ENCODE assay signal across 11 cellular contexts in the genomic region with DNA sequence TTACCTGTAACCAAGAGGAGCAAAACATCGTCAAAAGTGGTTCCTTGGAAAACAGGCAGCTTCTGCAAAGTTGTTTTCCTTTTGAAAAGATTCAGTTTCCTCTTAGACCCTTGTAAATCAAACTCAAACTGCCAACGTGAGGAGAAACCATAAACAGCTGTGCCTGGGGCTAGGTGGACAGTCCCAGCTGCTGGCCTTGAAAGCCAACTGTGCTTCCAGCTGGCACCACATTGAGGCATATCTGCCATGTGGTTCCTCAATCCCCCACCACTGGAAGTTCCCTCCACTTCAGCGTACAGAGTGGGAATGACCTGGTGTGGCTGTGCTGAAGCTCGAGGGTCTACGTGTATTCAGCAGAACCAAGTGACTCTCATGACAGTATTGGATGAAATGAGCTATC. TPM values are rescaled to one million over a fixed set of nuclear protein-coding genes. Genes with fewer than 3 reads are reported as not detected.
DNase-seq lines count a peak whose midpoint lies in the region; ATAC-seq and TF ChIP-seq lines count a peak whose summit lies in the region.
"Had no signal": no experiment of that assay in that cellular context is flagged by ENCODE, and none has a peak within 500 bp of the region (broad histone marks: within the 10 kb centered on the region; RNA-seq: fewer than 3 reads in every experiment).

No MANE protein-coding gene starts in this region.

- peak overlapping the region; percentile 75 to 87 for H3K4me3 Mint-ChIP-seq in stimulated activated naive CD8-positive, alpha-beta T cell treated with anti-CD3 and anti-CD28 coated beads, Interleukin-15, amount 100 ng/mL, for 72 hours
- H3K4me3 Mint-ChIP-seq in CD14-positive monocyte, result no peak overlapping the region

- peaks cover 89% of the 10 kb centered on the region for H3K79me2 ChIP-seq in SK-N-SH (ENCODE audit: insufficient read depth)

- CTCF ChIA-PET in SK-N-SH (lab: Yijun Ruan, JAX), result interaction anchor here (1.1 to 3.4 kb wide), 5 partner anchors 39 to 212 kb away, joined by 3 to 16 read pairs (median 4); no protein-coding TSS in a partner anchor

- intact Hi-C loops in ovary (cut with DNase I), result no loop called here
- intact Hi-C loops in CD14-positive monocyte (cut with micrococcal nuclease), result no loop called here

- H3K4me1 ChIP-seq in SK-N-SH (ENCODE audit: control insufficient read depth in 1 of 2, insufficient read depth in 2 of 2, low read depth in 1 of 2, low read length in 1 of 2) (peaks cover 14 to 34% of the 10 kb centered on the region in 2 experiments), foreskin keratinocyte (peaks cover 26% of the 10 kb centered on the region), ovary (ENCODE audit: insufficient read depth) (peaks cover 8% of the 10 kb centered on the region)

- H3K4me2 ChIP-seq in SK-N-SH, result peak overlapping the region; percentile 81

- peaks cover 0 to 8% of the 10 kb centered on the region in 2 experiments for H3K36me3 ChIP-seq in SK-N-SH (replicated peaks in 1 of 2; ENCODE audit: control insufficient read depth in 1 of 2, insufficient read depth in 2 of 2, low read length in 1 of 2)
- H3K36me3 ChIP-seq in ovary, result no peaks in the 10 kb centered on the region

- H3K36me3 Mint-ChIP-seq in CD14-positive monocyte, result peaks cover 20 to 21% of the 10 kb centered on the region in 2 donors

- 51% methylated on average over 5 of the region's 5 CpGs for whole genome bisulfite sequencing in SK-N-SH (ENCODE audit: low lambda C conversion rate)
- WGBS in ovary, 3 donors, result 18 to 30% (median 25%) methylated on average over 5 of the region's 5 CpGs

- H3K9ac ChIP-seq in SK-N-SH, result peak overlapping the region; percentile 73; the same call in 1 of the 2 replicates

- TF ChIP-seq EP300 in SK-N-SH (IDR thresholded peaks at IDR 0.05; ENCODE audit: borderline replicate concordance in 1 of 2, low read depth in 1 of 2, low read length in 1 of 2) (no peak; a peak in 1 of 4 replicates), ovary (IDR thresholded peaks at IDR 0.05) (no peak)

- no peaks in the 10 kb centered on the region for H3K9me3 Mint-ChIP-seq in stimulated activated naive CD8-positive, alpha-beta T cell treated with anti-CD3 and anti-CD28 coated beads, Interleukin-15, amount 100 ng/mL, for 72 hours
- peaks cover 0 to 6% (median 2%) of the 10 kb centered on the region in 7 donors for H3K9me3 Mint-ChIP-seq in CD14-positive monocyte

- POLR2A ChIA-PET in SK-N-SH (lab: Yijun Ruan, JAX), result no interaction called here

- TF ChIP-seq CTCF in SK-N-SH (IDR thresholded peaks at IDR 0.05) (no peak), foreskin keratinocyte (conservative IDR thresholded peaks at IDR 0.05) (no peak), ovary (IDR thresholded peaks at IDR 0.05) (no peak), CD14-positive monocyte (IDR thresholded peaks at IDR 0.05) (no peak)

- H3K27me3 Mint-ChIP-seq in stimulated activated naive CD8-positive, alpha-beta T cell treated with anti-CD3 and anti-CD28 coated beads, Interleukin-15, amount 100 ng/mL, for 72 hours, result peaks cover 18% of the 10 kb centered on the region
- peaks cover 0 to 13% (median 6%) of the 10 kb centered on the region in 3 donors for H3K27me3 Mint-ChIP-seq in CD14-positive monocyte (ENCODE audit: low read depth in 3 of 3)

- no peak for TF ChIP-seq RAD21 in SK-N-SH (IDR thresholded peaks at IDR 0.05; ENCODE audit: low read length)

- H3K9me2 ChIP-seq in SK-N-SH, result no peaks in the 10 kb centered on the region

- H3K9me3 ChIP-seq in SK-N-SH (no peaks in the 10 kb centered on the region), ovary (no peaks in the 10 kb centered on the region)
- H3K9me3 ChIP-seq: neutrophil had no signal

- H3K27ac Mint-ChIP-seq in stimulated activated naive CD8-positive, alpha-beta T cell treated with anti-CD3 and anti-CD28 coated beads, Interleukin-15, amount 100 ng/mL, for 72 hours, result peak overlapping the region; percentile 51 to 88
- no peak overlapping the region for H3K27ac Mint-ChIP-seq in CD14-positive monocyte

- peaks cover 33% of the 10 kb centered on the region for H3K4me1 Mint-ChIP-seq in stimulated activated naive CD8-positive, alpha-beta T cell treated with anti-CD3 and anti-CD28 coated beads, Interleukin-15, amount 100 ng/mL, for 72 hours
- peaks cover 10% of the 10 kb centered on the region for H3K4me1 Mint-ChIP-seq in CD14-positive monocyte

- H3K4me3 ChIP-seq in SK-N-SH (ENCODE audit: low read depth in 2 of 2, low read length in 1 of 2) (no peak overlapping the region), ovary (no peak overlapping the region)

- H2AFZ ChIP-seq in SK-N-SH (ENCODE audit: low read depth), result no peak overlapping the region

- DNase-seq in NCI-H345 (lab: John Stamatoyannopoulos, UW), result peak; percentile 2
- no peak for DNase-seq in NCI-H345 treated with DMSO at 0.1 percent for 48 hours (lab: John Stamatoyannopoulos, UW; ENCODE audit: unreplicated experiment)
- DNase-seq in SK-N-SH, result peak; percentile 46
- no peak for DNase-seq in foreskin keratinocyte
- DNase-seq in stimulated activated naive CD8-positive, alpha-beta T cell treated with anti-CD3 and anti-CD28 coated beads, Interleukin-15, amount 100 ng/mL, for 72 hours, result no peak
- no peak for DNase-seq in ovary
- DNase-seq in CD14-positive monocyte (ENCODE audit: low spot score), result no peak
- no peak for DNase-seq in NK-92 treated with Interleukin-12 subunit alpha and Interleukin-12 subunit beta, amount 100 ng/mL, for 24 hours (lab: John Stamatoyannopoulos, UW)
- DNase-seq: stimulated activated CD4-positive, alpha-beta T cell treated with anti-CD3 and anti-CD28 coated beads, Interleukin-4, amount 100 ng/mL, for 4 hours had no signal

- no peaks in the 10 kb centered on the region for H4K20me1 ChIP-seq in SK-N-SH (ENCODE audit: insufficient read depth)

- H3K27ac ChIP-seq in SK-N-SH (ENCODE audit: low read depth in 2 of 2, low read length in 1 of 2) (peak overlapping the region; percentile 50 to 94), foreskin keratinocyte (peak overlapping the region; percentile 72), ovary (no peak overlapping the region)
- H3K27ac ChIP-seq: neutrophil had no signal

- no peak for ATAC-seq in foreskin keratinocyte
- peak; percentile 16 for ATAC-seq in stimulated activated naive CD8-positive, alpha-beta T cell treated with anti-CD3 and anti-CD28 coated beads, Interleukin-15, amount 100 ng/mL, for 72 hours

- H3K27me3 ChIP-seq in SK-N-SH (ENCODE audit: insufficient read depth) (no peaks in the 10 kb centered on the region), foreskin keratinocyte (no peaks in the 10 kb centered on the region), ovary (no peaks in the 10 kb centered on the region)
- H3K27me3 ChIP-seq: neutrophil had no signal

- peaks cover 52% of the 10 kb centered on the region for H3F3A ChIP-seq in SK-N-SH (replicated peaks; ENCODE audit: insufficient read depth)

- no peak for TF ChIP-seq POLR2A in ovary (IDR thresholded peaks at IDR 0.05)

TF ChIP-seq in SK-N-SH, 30 proteins besides CTCF, POLR2A, EP300 and RAD21:
- TF ChIP-seq, protein P1, sequence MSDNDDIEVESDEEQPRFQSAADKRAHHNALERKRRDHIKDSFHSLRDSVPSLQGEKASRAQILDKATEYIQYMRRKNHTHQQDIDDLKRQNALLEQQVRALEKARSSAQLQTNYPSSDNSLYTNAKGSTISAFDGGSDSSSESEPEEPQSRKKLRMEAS (IDR thresholded peaks at IDR 0.05; ENCODE audit: low read depth), result no peak
- 0 out of 2 replicates have a peak, but pooled peaks have one; percentile 9 for TF ChIP-seq PBX3 (IDR thresholded peaks at IDR 0.05)
- no peak for TF ChIP-seq FOXJ3 (CRISPR knock-in tag; IDR thresholded peaks at IDR 0.05)
- TF ChIP-seq TCF12 (IDR thresholded peaks at IDR 0.05), result peak; percentile 14; the same call in 1 of the 2 replicates
TF ChIP-seq in SK-N-SH: peak in this region for 2.

RNA-seq across cellular contexts. Expression of gene HRH1, which starts 40.9 kb away (rescaled TPM):
- 6.2 and 7.7 TPM in 2 replicates for polyA plus RNA-seq in SK-N-SH (2012; rRNA removed)
- 6.9 and 7.3 TPM in 2 replicates for polyA plus RNA-seq in SK-N-SH (2012; cell fraction: cytosol; rRNA removed)
- polyA plus RNA-seq in SK-N-SH (2012; cell fraction: nucleus; rRNA removed), result 3.6 and 7.6 TPM in 2 replicates
- total RNA-seq in foreskin keratinocyte, result 9.7 and 11.3 TPM in 2 replicates
- polyA plus RNA-seq in foreskin keratinocyte, result 3.3 and 3.6 TPM in 2 replicates
- total RNA-seq in ovary, result 10 to 100 TPM in 2 of 7 donors, 1 to 10 TPM in 5; 4.1 to 24.1 (median 6.0) TPM
- 10 to 100 TPM in 1 of 2 donors, 1 to 10 TPM in 1; 3.4 to 13.0 TPM for polyA plus RNA-seq in ovary
- under 1 TPM in 1 of 2 donors, not detected in 1; 0.08 TPM for polyA plus RNA-seq in CD14-positive monocyte
- total RNA-seq: G401 had no signal

Comparison
In these comparisons a context has a peak if more than half of its experiments do, and no peak if none do; other contexts are left out.
1. DNase-seq: peak in NCI-H345 (single experiment) and SK-N-SH (single experiment); none in NCI-H345 treated with DMSO at 0.1 percent for 48 hours (single experiment), foreskin keratinocyte (0 of 2), stimulated activated naive CD8-positive, alpha-beta T cell treated with anti-CD3 and anti-CD28 coated beads, Interleukin-15, amount 100 ng/mL, for 72 hours (0 of 2), ovary (0 of 5), CD14-positive monocyte (single experiment) and NK-92 treated with Interleukin-12 subunit alpha and Interleukin-12 subunit beta, amount 100 ng/mL, for 24 hours (single experiment).
2. H3K27ac ChIP-seq: peak in SK-N-SH (2 of 2) and foreskin keratinocyte (single experiment); none in ovary (0 of 2).
3. H3K27ac Mint-ChIP-seq: peak in stimulated activated naive CD8-positive, alpha-beta T cell treated with anti-CD3 and anti-CD28 coated beads, Interleukin-15, amount 100 ng/mL, for 72 hours (2 of 2); none in CD14-positive monocyte (0 of 7).
4. H3K4me3 Mint-ChIP-seq: peak in stimulated activated naive CD8-positive, alpha-beta T cell treated with anti-CD3 and anti-CD28 coated beads, Interleukin-15, amount 100 ng/mL, for 72 hours (2 of 2); none in CD14-positive monocyte (0 of 2).